Comparison of ENCODE assay signal across 17 cellular contexts in genomic region chr20:47672886-47673670, GRCh38.
"Had no signal": no experiment of that assay in that cellular context is flagged by ENCODE, and none has a peak within 500 bp of the region (broad histone marks: within the 10 kb centered on the region; RNA-seq: fewer than 3 reads in every experiment).

No MANE protein-coding gene starts in this region.

- H3K4me1 ChIP-seq: ascending aorta, breast epithelium, transverse colon had no signal

- H3K36me3 ChIP-seq: breast epithelium, transverse colon had no signal

- DNase-seq: activated CD4-positive, alpha-beta T cell treated with anti-CD3 and anti-CD28 coated beads for 1 hour; activated CD4-positive, alpha-beta T cell treated with anti-CD3 and anti-CD28 coated beads, Interleukin-2, amount 50 U/mL, for 48 hours; cerebellar nuclear complex; effector memory CD4-positive, alpha-beta T cell; foreskin melanocyte; left colon; naive B cell; stimulated activated CD4-positive, alpha-beta T cell treated with anti-CD3 and anti-CD28 coated beads, Interleukin-4, amount 100 ng/mL, for 4 hours; stimulated activated CD8-positive, alpha-beta memory T cell treated with anti-CD3 and anti-CD28 coated beads, Interleukin-4, amount 100 ng/mL, for 48 hours; stimulated activated naive CD8-positive, alpha-beta T cell treated with anti-CD3 and anti-CD28 coated beads, Interleukin-15, Interleukin-2, amounts not matched to agents 100 U/mL and 50 U/mL, for 24 hours; T-cell; transverse colon had no signal

- H3K27me3 ChIP-seq: ascending aorta, breast epithelium, neutrophil, transverse colon had no signal

- H3K4me3 Mint-ChIP-seq: T-cell had no signal

- H3K27ac Mint-ChIP-seq: T-cell had no signal

- H3K4me3 ChIP-seq: ascending aorta, breast epithelium, SK-N-MC, skin epidermis, transverse colon had no signal

- H3K27ac ChIP-seq: ascending aorta, breast epithelium, neutrophil, SK-N-MC, skin epidermis, transverse colon had no signal

- ATAC-seq: left colon; stimulated activated naive CD8-positive, alpha-beta T cell treated with anti-CD3 and anti-CD28 coated beads, Interleukin-15, Interleukin-2, amounts not matched to agents 100 U/mL and 50 U/mL, for 24 hours; T-cell had no signal

- H3K36me3 Mint-ChIP-seq: naive B cell, T-cell had no signal

- H3K9me3 ChIP-seq: ascending aorta, breast epithelium, neutrophil, transverse colon had no signal

- H3K27me3 Mint-ChIP-seq: T-cell had no signal

- H3K9me3 Mint-ChIP-seq: T-cell had no signal
